17 cellular contexts compared by ENCODE assay signal in the genomic region with DNA sequence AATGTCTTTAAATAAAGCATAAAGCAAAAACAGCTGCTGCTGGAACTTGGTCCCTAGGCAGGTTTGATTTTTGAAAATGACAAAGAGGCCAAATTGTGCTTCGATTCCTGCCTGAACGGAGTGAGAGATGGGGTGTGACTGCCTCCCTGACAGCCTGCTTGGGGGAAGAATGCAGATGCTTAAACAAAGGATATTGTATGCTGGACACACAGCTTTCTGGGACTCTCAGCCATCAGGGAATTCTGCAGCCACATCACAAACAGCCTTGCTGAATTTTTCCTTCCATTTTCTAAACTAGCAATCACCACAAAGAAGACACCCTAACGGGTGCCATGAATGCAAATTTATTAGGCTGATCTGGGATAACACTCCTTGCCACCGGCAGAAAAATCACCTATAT.
DNase-seq lines count a peak whose midpoint lies in the region.
"Had no signal": no experiment of that assay in that cellular context is flagged by ENCODE, and none has a peak within 500 bp of the region (broad histone marks: within the 10 kb centered on the region; RNA-seq: fewer than 3 reads in every experiment).

No MANE protein-coding gene starts in this region.

- no peaks in the 10 kb centered on the region for H3K9me3 Mint-ChIP-seq in activated naive CD4-positive, alpha-beta T cell treated with anti-CD3 and anti-CD28 coated beads, Interleukin-2, amount 10 ng/mL, durations not matched to agents 7 days and 5 days

- CTCF ChIA-PET in activated naive CD4-positive, alpha-beta T cell treated with anti-CD3 and anti-CD28 coated beads, Interleukin-2, amount 10 ng/mL, durations not matched to agents 7 days and 5 days (lab: Charles Lee): no interaction called here

- no peaks in the 10 kb centered on the region for H3K4me1 Mint-ChIP-seq in activated naive CD4-positive, alpha-beta T cell treated with anti-CD3 and anti-CD28 coated beads, Interleukin-2, amount 10 ng/mL, durations not matched to agents 7 days and 5 days
- H3K4me1 Mint-ChIP-seq: CD4-positive, CD25-positive, alpha-beta regulatory T cell had no signal

- peak overlapping the region; percentile 45 for H3K27ac ChIP-seq in angular gyrus (ENCODE audit: low read depth, low read length)
- H3K27ac ChIP-seq: Peyer's patch, SJSA1 had no signal

- peaks cover 5% of the 10 kb centered on the region for H3K27me3 Mint-ChIP-seq in activated naive CD4-positive, alpha-beta T cell treated with anti-CD3 and anti-CD28 coated beads, Interleukin-2, amount 10 ng/mL, durations not matched to agents 7 days and 5 days

- H3K27ac Mint-ChIP-seq in activated naive CD4-positive, alpha-beta T cell treated with anti-CD3 and anti-CD28 coated beads, Interleukin-2, amount 10 ng/mL, durations not matched to agents 7 days and 5 days: no peak overlapping the region
- H3K27ac Mint-ChIP-seq: CD4-positive, CD25-positive, alpha-beta regulatory T cell had no signal

- DNase-seq in globus pallidus (ENCODE audit: low spot score) (peak; percentile 74), midbrain (lab: John Stamatoyannopoulos, UW) (peak; percentile 52), superior temporal gyrus (ENCODE audit: extremely low spot score) (peak; percentile 59), iPS-NIHi7 (ENCODE audit: extremely low spot score) (no peak)
- no peak for DNase-seq in effector CD8-positive, alpha-beta T cell (lab: John Stamatoyannopoulos, UW)
- no peak for DNase-seq in activated naive CD4-positive, alpha-beta T cell treated with anti-CD3 and anti-CD28 coated beads, Interleukin-2, amount 10 ng/mL, durations not matched to agents 7 days and 5 days
- DNase-seq: BE2C; Caco-2; CD4-positive, CD25-positive, alpha-beta regulatory T cell; DMS153; GF-D8; NCI-H1048; NCI-H1436; NCI-H2029; Peyer's patch had no signal

- no peaks in the 10 kb centered on the region for H3K36me3 Mint-ChIP-seq in activated naive CD4-positive, alpha-beta T cell treated with anti-CD3 and anti-CD28 coated beads, Interleukin-2, amount 10 ng/mL, durations not matched to agents 7 days and 5 days
- H3K36me3 Mint-ChIP-seq: CD4-positive, CD25-positive, alpha-beta regulatory T cell had no signal

- no peak overlapping the region for H3K4me3 Mint-ChIP-seq in activated naive CD4-positive, alpha-beta T cell treated with anti-CD3 and anti-CD28 coated beads, Interleukin-2, amount 10 ng/mL, durations not matched to agents 7 days and 5 days
- H3K4me3 Mint-ChIP-seq: CD4-positive, CD25-positive, alpha-beta regulatory T cell had no signal

Comparison
In these comparisons a context has a peak if more than half of its experiments do, and no peak if none do; other contexts are left out.
1. DNase-seq: peak in globus pallidus (single experiment), midbrain (single experiment) and superior temporal gyrus (single experiment); none in effector CD8-positive, alpha-beta T cell (single experiment), activated naive CD4-positive, alpha-beta T cell treated with anti-CD3 and anti-CD28 coated beads, Interleukin-2, amount 10 ng/mL, durations not matched to agents 7 days and 5 days (single experiment) and iPS-NIHi7 (single experiment).